1 cellular context compared by ENCODE assay signal in the genomic region with DNA sequence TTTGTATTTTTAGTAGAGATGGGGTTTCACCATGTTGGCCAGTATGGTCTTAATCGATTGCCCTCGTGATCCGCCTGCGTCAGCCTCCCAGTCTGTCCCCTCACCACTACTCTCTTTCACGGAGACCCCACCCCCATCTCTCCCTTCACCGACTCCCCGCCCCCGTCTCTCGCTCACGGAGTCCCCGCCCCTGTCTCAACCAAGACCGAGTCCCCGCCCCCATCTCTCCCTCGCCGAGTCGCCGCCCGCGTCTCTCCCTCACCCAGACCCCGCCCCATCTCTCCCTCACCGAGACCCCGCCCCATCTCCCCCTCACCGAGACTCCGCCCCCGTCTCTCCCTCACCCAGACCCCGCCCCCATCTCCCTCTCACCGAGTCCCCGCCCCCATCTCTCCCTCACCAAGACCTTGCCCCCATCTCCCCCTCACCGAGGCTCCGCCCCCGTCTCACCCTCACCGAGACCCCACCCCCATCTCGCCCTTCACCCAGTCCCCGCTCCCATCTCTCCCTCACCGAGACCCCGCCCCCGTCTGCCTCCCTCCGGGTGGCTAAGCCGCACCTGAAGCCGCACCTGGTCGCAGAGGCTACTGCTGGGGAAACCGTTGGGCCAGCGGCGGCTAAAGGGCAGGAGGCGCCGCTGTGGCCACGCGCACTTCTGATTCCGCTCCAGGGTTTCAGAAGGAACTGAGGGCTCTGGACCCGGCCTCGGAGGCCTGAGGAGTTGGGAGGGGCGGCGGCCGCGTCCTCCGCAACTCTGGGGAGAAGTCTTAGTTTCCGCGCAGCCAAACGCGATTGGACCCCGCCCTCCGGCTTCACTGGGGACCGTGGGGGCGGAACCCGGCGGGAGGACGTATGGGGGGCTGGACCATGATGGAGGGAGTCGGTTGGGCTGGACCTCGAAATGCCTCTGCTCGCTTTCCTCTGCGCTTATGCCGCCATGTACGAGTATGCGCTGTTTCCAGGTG.
A peak's percentile ranks its signal among the peaks of the same experiment; 100 is the strongest.
TF ChIP-seq lines count a peak whose summit lies in the region.

No MANE protein-coding gene starts in this region.

TF ChIP-seq in HepG2, 621 proteins besides CTCF, POLR2A, EP300 and RAD21 (continued from another document and continues in another):
- TF ChIP-seq, protein P1, sequence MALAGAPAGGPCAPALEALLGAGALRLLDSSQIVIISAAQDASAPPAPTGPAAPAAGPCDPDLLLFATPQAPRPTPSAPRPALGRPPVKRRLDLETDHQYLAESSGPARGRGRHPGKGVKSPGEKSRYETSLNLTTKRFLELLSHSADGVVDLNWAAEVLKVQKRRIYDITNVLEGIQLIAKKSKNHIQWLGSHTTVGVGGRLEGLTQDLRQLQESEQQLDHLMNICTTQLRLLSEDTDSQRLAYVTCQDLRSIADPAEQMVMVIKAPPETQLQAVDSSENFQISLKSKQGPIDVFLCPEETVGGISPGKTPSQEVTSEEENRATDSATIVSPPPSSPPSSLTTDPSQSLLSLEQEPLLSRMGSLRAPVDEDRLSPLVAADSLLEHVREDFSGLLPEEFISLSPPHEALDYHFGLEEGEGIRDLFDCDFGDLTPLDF (CRISPR knock-in tag; IDR thresholded peaks at IDR 0.05) = no peak
- TF ChIP-seq, protein P2, sequence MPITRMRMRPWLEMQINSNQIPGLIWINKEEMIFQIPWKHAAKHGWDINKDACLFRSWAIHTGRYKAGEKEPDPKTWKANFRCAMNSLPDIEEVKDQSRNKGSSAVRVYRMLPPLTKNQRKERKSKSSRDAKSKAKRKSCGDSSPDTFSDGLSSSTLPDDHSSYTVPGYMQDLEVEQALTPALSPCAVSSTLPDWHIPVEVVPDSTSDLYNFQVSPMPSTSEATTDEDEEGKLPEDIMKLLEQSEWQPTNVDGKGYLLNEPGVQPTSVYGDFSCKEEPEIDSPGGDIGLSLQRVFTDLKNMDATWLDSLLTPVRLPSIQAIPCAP (CRISPR knock-in tag; IDR thresholded peaks at IDR 0.05; ENCODE audit: low read depth) = no peak
- peak; percentile 52; the same call in 1 of the 2 replicates for TF ChIP-seq KAT8 (CRISPR knock-in tag; IDR thresholded peaks at IDR 0.05)
- TF ChIP-seq RBM22 (optimal IDR thresholded peaks at IDR 0.05; ENCODE audit: low read length) = no peak
- no peak for TF ChIP-seq TCF12 (IDR thresholded peaks at IDR 0.05)
- TF ChIP-seq TCF12 (CRISPR knock-in tag; IDR thresholded peaks at IDR 0.05) = 0 out of 2 replicates have a peak, but pooled peaks have one; percentile 28
- TF ChIP-seq SRSF1 (optimal IDR thresholded peaks at IDR 0.05; ENCODE audit: low read depth, low read length) = peak; percentile 76
- no peak for TF ChIP-seq AKAP8 (CRISPR knock-in tag; IDR thresholded peaks at IDR 0.05)
- TF ChIP-seq, protein P3, sequence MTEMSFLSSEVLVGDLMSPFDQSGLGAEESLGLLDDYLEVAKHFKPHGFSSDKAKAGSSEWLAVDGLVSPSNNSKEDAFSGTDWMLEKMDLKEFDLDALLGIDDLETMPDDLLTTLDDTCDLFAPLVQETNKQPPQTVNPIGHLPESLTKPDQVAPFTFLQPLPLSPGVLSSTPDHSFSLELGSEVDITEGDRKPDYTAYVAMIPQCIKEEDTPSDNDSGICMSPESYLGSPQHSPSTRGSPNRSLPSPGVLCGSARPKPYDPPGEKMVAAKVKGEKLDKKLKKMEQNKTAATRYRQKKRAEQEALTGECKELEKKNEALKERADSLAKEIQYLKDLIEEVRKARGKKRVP (CRISPR knock-in tag; IDR thresholded peaks at IDR 0.05) = no peak
- no peak for TF ChIP-seq ZNF644 (CRISPR knock-in tag; IDR thresholded peaks at IDR 0.05; ENCODE audit: low read depth)
- no peak for TF ChIP-seq ZFP36L1 (CRISPR knock-in tag; IDR thresholded peaks at IDR 0.05)
- TF ChIP-seq, protein P4, sequence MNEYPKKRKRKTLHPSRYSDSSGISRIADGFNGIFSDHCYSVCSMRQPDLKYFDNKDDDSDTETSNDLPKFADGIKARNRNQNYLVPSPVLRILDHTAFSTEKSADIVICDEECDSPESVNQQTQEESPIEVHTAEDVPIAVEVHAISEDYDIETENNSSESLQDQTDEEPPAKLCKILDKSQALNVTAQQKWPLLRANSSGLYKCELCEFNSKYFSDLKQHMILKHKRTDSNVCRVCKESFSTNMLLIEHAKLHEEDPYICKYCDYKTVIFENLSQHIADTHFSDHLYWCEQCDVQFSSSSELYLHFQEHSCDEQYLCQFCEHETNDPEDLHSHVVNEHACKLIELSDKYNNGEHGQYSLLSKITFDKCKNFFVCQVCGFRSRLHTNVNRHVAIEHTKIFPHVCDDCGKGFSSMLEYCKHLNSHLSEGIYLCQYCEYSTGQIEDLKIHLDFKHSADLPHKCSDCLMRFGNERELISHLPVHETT (CRISPR knock-in tag; conservative IDR thresholded peaks at IDR 0.05) = 0 out of 2 replicates have a peak, but pooled peaks have one; percentile 26
- no peak for TF ChIP-seq ZNF589 (CRISPR knock-in tag; conservative IDR thresholded peaks at IDR 0.05)
- TF ChIP-seq SUZ12 (IDR thresholded peaks at IDR 0.05; ENCODE audit: low read depth, low read length) = no peak
- TF ChIP-seq ZNF780A (CRISPR knock-in tag; IDR thresholded peaks at IDR 0.05) = no peak
- TF ChIP-seq ZNF660 (CRISPR knock-in tag; IDR thresholded peaks at IDR 0.05; ENCODE audit: borderline replicate concordance, low read depth) = no peak
- no peak for TF ChIP-seq FUBP1 (CRISPR knock-in tag; IDR thresholded peaks at IDR 0.05; ENCODE audit: borderline replicate concordance)
- TF ChIP-seq PAF1 (CRISPR knock-in tag; IDR thresholded peaks at IDR 0.05) = no peak
- TF ChIP-seq CBX5 (CRISPR knock-in tag; IDR thresholded peaks at IDR 0.05; ENCODE audit: borderline replicate concordance) = peak; percentile 39; the same call in 1 of the 2 replicates
- no peak for TF ChIP-seq ZNF550 (CRISPR knock-in tag; IDR thresholded peaks at IDR 0.05; ENCODE audit: borderline replicate concordance)
- peak; percentile 83 for TF ChIP-seq ZFX (CRISPR knock-in tag; IDR thresholded peaks at IDR 0.05; ENCODE audit: low read depth)
- no peak for TF ChIP-seq FOXA1 (IDR thresholded peaks at IDR 0.05)
- no peak for TF ChIP-seq FOXA1 (CRISPR knock-in tag; IDR thresholded peaks at IDR 0.05)
- TF ChIP-seq, protein P5, sequence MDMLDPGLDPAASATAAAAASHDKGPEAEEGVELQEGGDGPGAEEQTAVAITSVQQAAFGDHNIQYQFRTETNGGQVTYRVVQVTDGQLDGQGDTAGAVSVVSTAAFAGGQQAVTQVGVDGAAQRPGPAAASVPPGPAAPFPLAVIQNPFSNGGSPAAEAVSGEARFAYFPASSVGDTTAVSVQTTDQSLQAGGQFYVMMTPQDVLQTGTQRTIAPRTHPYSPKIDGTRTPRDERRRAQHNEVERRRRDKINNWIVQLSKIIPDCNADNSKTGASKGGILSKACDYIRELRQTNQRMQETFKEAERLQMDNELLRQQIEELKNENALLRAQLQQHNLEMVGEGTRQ (IDR thresholded peaks at IDR 0.05; ENCODE audit: low read depth, low read length) = no peak
- TF ChIP-seq, protein P5 (CRISPR knock-in tag; IDR thresholded peaks at IDR 0.05; ENCODE audit: borderline replicate concordance) = no peak; the same call in 1 of the 2 replicates
- no peak for TF ChIP-seq DZIP1 (CRISPR knock-in tag; IDR thresholded peaks at IDR 0.05)
- no peak; the same call in 1 of the 2 replicates for TF ChIP-seq SRY (CRISPR knock-in tag; IDR thresholded peaks at IDR 0.05)
- no peak for TF ChIP-seq FOXK2 (IDR thresholded peaks at IDR 0.05)
- TF ChIP-seq NFE2 (CRISPR knock-in tag; IDR thresholded peaks at IDR 0.05) = no peak
- TF ChIP-seq ZNF343 (CRISPR knock-in tag; IDR thresholded peaks at IDR 0.05) = no peak
- TF ChIP-seq MED13 (CRISPR knock-in tag; IDR thresholded peaks at IDR 0.05) = no peak
- TF ChIP-seq ZNF619 (CRISPR knock-in tag; IDR thresholded peaks at IDR 0.05) = no peak
- TF ChIP-seq ZSCAN20 (CRISPR knock-in tag; IDR thresholded peaks at IDR 0.05; ENCODE audit: borderline replicate concordance) = no peak
- TF ChIP-seq, protein P6, sequence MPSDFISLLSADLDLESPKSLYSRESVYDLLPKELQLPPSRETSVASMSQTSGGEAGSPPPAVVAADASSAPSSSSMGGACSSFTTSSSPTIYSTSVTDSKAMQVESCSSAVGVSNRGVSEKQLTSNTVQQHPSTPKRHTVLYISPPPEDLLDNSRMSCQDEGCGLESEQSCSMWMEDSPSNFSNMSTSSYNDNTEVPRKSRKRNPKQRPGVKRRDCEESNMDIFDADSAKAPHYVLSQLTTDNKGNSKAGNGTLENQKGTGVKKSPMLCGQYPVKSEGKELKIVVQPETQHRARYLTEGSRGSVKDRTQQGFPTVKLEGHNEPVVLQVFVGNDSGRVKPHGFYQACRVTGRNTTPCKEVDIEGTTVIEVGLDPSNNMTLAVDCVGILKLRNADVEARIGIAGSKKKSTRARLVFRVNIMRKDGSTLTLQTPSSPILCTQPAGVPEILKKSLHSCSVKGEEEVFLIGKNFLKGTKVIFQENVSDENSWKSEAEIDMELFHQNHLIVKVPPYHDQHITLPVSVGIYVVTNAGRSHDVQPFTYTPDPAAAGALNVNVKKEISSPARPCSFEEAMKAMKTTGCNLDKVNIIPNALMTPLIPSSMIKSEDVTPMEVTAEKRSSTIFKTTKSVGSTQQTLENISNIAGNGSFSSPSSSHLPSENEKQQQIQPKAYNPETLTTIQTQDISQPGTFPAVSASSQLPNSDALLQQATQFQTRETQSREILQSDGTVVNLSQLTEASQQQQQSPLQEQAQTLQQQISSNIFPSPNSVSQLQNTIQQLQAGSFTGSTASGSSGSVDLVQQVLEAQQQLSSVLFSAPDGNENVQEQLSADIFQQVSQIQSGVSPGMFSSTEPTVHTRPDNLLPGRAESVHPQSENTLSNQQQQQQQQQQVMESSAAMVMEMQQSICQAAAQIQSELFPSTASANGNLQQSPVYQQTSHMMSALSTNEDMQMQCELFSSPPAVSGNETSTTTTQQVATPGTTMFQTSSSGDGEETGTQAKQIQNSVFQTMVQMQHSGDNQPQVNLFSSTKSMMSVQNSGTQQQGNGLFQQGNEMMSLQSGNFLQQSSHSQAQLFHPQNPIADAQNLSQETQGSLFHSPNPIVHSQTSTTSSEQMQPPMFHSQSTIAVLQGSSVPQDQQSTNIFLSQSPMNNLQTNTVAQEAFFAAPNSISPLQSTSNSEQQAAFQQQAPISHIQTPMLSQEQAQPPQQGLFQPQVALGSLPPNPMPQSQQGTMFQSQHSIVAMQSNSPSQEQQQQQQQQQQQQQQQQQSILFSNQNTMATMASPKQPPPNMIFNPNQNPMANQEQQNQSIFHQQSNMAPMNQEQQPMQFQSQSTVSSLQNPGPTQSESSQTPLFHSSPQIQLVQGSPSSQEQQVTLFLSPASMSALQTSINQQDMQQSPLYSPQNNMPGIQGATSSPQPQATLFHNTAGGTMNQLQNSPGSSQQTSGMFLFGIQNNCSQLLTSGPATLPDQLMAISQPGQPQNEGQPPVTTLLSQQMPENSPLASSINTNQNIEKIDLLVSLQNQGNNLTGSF (CRISPR knock-in tag; IDR thresholded peaks at IDR 0.05) = no peak
- TF ChIP-seq FOXO1 (CRISPR knock-in tag; IDR thresholded peaks at IDR 0.05) = no peak
- TF ChIP-seq FOSL1 (CRISPR knock-in tag; IDR thresholded peaks at IDR 0.05; ENCODE audit: borderline replicate concordance) = no peak
- TF ChIP-seq NBN (conservative IDR thresholded peaks at IDR 0.05) = no peak
- TF ChIP-seq, protein P7, sequence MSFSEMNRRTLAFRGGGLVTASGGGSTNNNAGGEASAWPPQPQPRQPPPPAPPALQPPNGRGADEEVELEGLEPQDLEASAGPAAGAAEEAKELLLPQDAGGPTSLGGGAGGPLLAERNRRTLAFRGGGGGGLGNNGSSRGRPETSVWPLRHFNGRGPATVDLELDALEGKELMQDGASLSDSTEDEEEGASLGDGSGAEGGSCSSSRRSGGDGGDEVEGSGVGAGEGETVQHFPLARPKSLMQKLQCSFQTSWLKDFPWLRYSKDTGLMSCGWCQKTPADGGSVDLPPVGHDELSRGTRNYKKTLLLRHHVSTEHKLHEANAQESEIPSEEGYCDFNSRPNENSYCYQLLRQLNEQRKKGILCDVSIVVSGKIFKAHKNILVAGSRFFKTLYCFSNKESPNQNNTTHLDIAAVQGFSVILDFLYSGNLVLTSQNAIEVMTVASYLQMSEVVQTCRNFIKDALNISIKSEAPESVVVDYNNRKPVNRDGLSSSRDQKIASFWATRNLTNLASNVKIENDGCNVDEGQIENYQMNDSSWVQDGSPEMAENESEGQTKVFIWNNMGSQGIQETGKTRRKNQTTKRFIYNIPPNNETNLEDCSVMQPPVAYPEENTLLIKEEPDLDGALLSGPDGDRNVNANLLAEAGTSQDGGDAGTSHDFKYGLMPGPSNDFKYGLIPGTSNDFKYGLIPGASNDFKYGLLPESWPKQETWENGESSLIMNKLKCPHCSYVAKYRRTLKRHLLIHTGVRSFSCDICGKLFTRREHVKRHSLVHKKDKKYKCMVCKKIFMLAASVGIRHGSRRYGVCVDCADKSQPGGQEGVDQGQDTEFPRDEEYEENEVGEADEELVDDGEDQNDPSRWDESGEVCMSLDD (CRISPR knock-in tag; IDR thresholded peaks at IDR 0.05; ENCODE audit: borderline replicate concordance) = no peak
- TF ChIP-seq ZNF510 (CRISPR knock-in tag; IDR thresholded peaks at IDR 0.05; ENCODE audit: low read depth) = no peak
